ENCODE assay signal across 8 cellular contexts in genomic region chr3:61560452-61561373, GRCh38. TPM values are rescaled to one million over a fixed set of nuclear protein-coding genes. Genes with fewer than 3 reads are reported as not detected.
DNase-seq lines count a peak whose midpoint lies in the region; ATAC-seq and TF ChIP-seq lines count a peak whose summit lies in the region.

No MANE protein-coding gene starts in this region.

- H3K9me3 ChIP-seq in esophagus (ENCODE audit: control insufficient read depth in 2 of 2, insufficient read depth in 1 of 2, low read depth in 1 of 2, low read length in 1 of 2) (peaks cover 0 to 3% of the 10 kb centered on the region in 2 donors), mucosa of descending colon (no peaks in the 10 kb centered on the region)

- H3K27ac ChIP-seq in esophagus (ENCODE audit: low read depth in 2 of 2, low read length in 1 of 2): peak overlapping the region; percentile 86 to 91

- H3K4me3 Mint-ChIP-seq in type B pancreatic cell: peak overlapping the region; percentile 98

- H3K36me3 ChIP-seq in esophagus (ENCODE audit: control insufficient read depth in 2 of 2, insufficient read depth in 2 of 2, low read length in 1 of 2): no peaks in the 10 kb centered on the region
- H3K36me3 ChIP-seq in mucosa of descending colon (ENCODE audit: low read depth): no peaks in the 10 kb centered on the region

- 1% methylated on average over 64 to 66 of the region's 66 CpGs for WGBS in esophagus, 2 donors

- TF ChIP-seq CTCF in mucosa of descending colon (IDR thresholded peaks at IDR 0.05): no peak
- TF ChIP-seq CTCF in type B pancreatic cell (conservative IDR thresholded peaks at IDR 0.05): peak; percentile 53

- H3K36me3 Mint-ChIP-seq in type B pancreatic cell: no peaks in the 10 kb centered on the region

- H3K4me3 ChIP-seq in esophagus (ENCODE audit: low read depth in 1 of 2, low read length in 2 of 2): peak overlapping the region; percentile 56 to 62
- H3K4me3 ChIP-seq in mucosa of descending colon: peak overlapping the region; percentile 61

- ATAC-seq in GM21619 (IDR thresholded peaks at IDR 0.05; ENCODE audit: unreplicated experiment): peak; percentile 50
- peak; percentile 63 for ATAC-seq in mucosa of descending colon

- H3K4me1 Mint-ChIP-seq in type B pancreatic cell (ENCODE audit: unreplicated experiment): peaks cover 12% of the 10 kb centered on the region

- peaks cover 12% of the 10 kb centered on the region for H3K9me3 Mint-ChIP-seq in type B pancreatic cell

- H3K27me3 ChIP-seq in esophagus (ENCODE audit: control insufficient read depth in 1 of 2, insufficient read depth in 2 of 2, low read length in 2 of 2): no peaks in the 10 kb centered on the region

- DNase-seq in GF-D8 (lab: John Stamatoyannopoulos, UW) (peak; percentile 79), NAMALWA (ENCODE audit: low spot score) (peak; percentile 27), T1000 (lab: John Stamatoyannopoulos, UW) (peak; percentile 84), mucosa of descending colon (peak; percentile 82 to 88 (median 87)), type B pancreatic cell (ENCODE audit: extremely low spot score, unreplicated experiment) (peak; percentile 82)
- DNase-seq in activated effector memory CD4-positive, alpha-beta T cell treated with anti-CD3 and anti-CD28 coated beads, Interleukin-2, amount 50 U/mL, for 16 hours: no peak

- intact Hi-C loops in mucosa of descending colon (cut with DNase I, micrococcal nuclease): loop anchor here (10.0 kb wide), 3 partner anchors 84 to 624 kb away; no protein-coding TSS in a partner anchor

- H3K27ac Mint-ChIP-seq in type B pancreatic cell: peak overlapping the region; percentile 94

- peaks cover 5% of the 10 kb centered on the region for H3K27me3 Mint-ChIP-seq in type B pancreatic cell

- H3K4me1 ChIP-seq in esophagus (ENCODE audit: control insufficient read depth in 2 of 2, insufficient read depth in 2 of 2, low read length in 1 of 2) (peaks cover 10 to 11% of the 10 kb centered on the region in 2 donors), mucosa of descending colon (ENCODE audit: low read depth) (no peaks in the 10 kb centered on the region)

RNA-seq across cellular contexts. Expression of gene PTPRG, which starts 0.7 kb away (rescaled TPM):
- 1 to 10 TPM; 1.1 to 1.6 TPM for polyA plus RNA-seq in esophagus
- total RNA-seq in mucosa of descending colon (10 to 100 TPM; 28.9 to 54.7 (median 40.4) TPM), type B pancreatic cell (ENCODE audit: low replicate concordance) (29.3 and 77.2 TPM in 2 replicates)
